8 cellular contexts compared by ENCODE assay signal in genomic region chr15:88622605-88622975, GRCh38. TPM values are rescaled to one million over a fixed set of nuclear protein-coding genes. Genes with fewer than 3 reads are reported as not detected.
A peak's percentile ranks its signal among the peaks of the same experiment; 100 is the strongest.
DNase-seq lines count a peak whose midpoint lies in the region; ATAC-seq and TF ChIP-seq lines count a peak whose summit lies in the region.

No MANE protein-coding gene starts in this region.

- H3K36me3 ChIP-seq in H7 (replicated peaks; ENCODE audit: control insufficient read depth, insufficient read depth, low read length), result peaks cover 29% of the 10 kb centered on the region

- CTCF ChIA-PET in T-cell (lab: Charles Lee), result interaction anchor here (0.8 to 1.8 kb wide), 5 partner anchors 13 to 215 kb away, joined by 3 to 12 read pairs (median 7); no protein-coding TSS in a partner anchor

- H3K27ac Mint-ChIP-seq in T-cell (peak overlapping the region; percentile 91 to 96), glutamatergic neuron (ENCODE audit: unreplicated experiment) (no peak overlapping the region)
- peak overlapping the region; percentile 93 for H3K27ac Mint-ChIP-seq in stimulated activated effector memory CD8-positive, alpha-beta T cell treated with anti-CD3 and anti-CD28 coated beads, Interleukin-12 subunit alpha, Interleukin-12 subunit beta, amount 100 ng/mL, for 72 hours

- H3K4me1 Mint-ChIP-seq in T-cell, result peaks cover 57 to 62% (median 61%) of the 10 kb centered on the region in 3 donors
- peaks cover 14% of the 10 kb centered on the region for H3K4me1 Mint-ChIP-seq in glutamatergic neuron (ENCODE audit: low read depth, unreplicated experiment)
- H3K4me1 Mint-ChIP-seq in stimulated activated effector memory CD8-positive, alpha-beta T cell treated with anti-CD3 and anti-CD28 coated beads, Interleukin-12 subunit alpha, Interleukin-12 subunit beta, amount 100 ng/mL, for 72 hours, result peaks cover 39% of the 10 kb centered on the region

- no peak for TF ChIP-seq CTCF in glutamatergic neuron (IDR thresholded peaks at IDR 0.05; ENCODE audit: partially characterized antibody, unreplicated experiment)
- no peak for TF ChIP-seq CTCF in GM13977 (IDR thresholded peaks at IDR 0.05; ENCODE audit: extremely low read depth, insufficient read depth, missing control alignments)

- in situ Hi-C loops in GM13977 (cut with MboI; ENCODE audit: low pct_unique_long_range_greater_than_20kb, low sequenced_read_pairs, unreplicated experiment), result loop anchor here (10.0 kb wide), 1 partner anchor 158 kb away; the partner anchor contains the start of genes MRPL46 and MRPS11

- H3K9me3 Mint-ChIP-seq in T-cell (no peaks in the 10 kb centered on the region), glutamatergic neuron (ENCODE audit: unreplicated experiment) (no peaks in the 10 kb centered on the region)
- H3K9me3 Mint-ChIP-seq in stimulated activated effector memory CD8-positive, alpha-beta T cell treated with anti-CD3 and anti-CD28 coated beads, Interleukin-12 subunit alpha, Interleukin-12 subunit beta, amount 100 ng/mL, for 72 hours, result no peaks in the 10 kb centered on the region

- peak overlapping the region; percentile 84 for H3K4me3 ChIP-seq in H7 (ENCODE audit: insufficient read depth, low read depth, low read length)

- POLR2A ChIA-PET in T-cell (lab: Charles Lee), result interaction anchor here in 1 of 2 donors (1.1 kb wide), 1 partner anchor 13 kb away, joined by 7 read pairs; no protein-coding TSS in a partner anchor

- peak in 1 of 4 experiments; percentile 1 for ATAC-seq in T-cell (replicated peaks in 1 of 4)
- peak; percentile 5 for ATAC-seq in stimulated activated effector memory CD8-positive, alpha-beta T cell treated with anti-CD3 and anti-CD28 coated beads, Interleukin-12 subunit alpha, Interleukin-12 subunit beta, amount 100 ng/mL, for 72 hours
- no peak for ATAC-seq in GM18867 (IDR thresholded peaks at IDR 0.05; ENCODE audit: unreplicated experiment)

- H3K4me3 Mint-ChIP-seq in T-cell, result peak overlapping the region; percentile 86 to 92 (median 86)
- H3K4me3 Mint-ChIP-seq in glutamatergic neuron (ENCODE audit: unreplicated experiment), result peak overlapping the region; percentile 90
- H3K4me3 Mint-ChIP-seq in stimulated activated effector memory CD8-positive, alpha-beta T cell treated with anti-CD3 and anti-CD28 coated beads, Interleukin-12 subunit alpha, Interleukin-12 subunit beta, amount 100 ng/mL, for 72 hours, result peak overlapping the region; percentile 84

- H3K36me3 Mint-ChIP-seq in T-cell (peaks cover 6% of the 10 kb centered on the region), glutamatergic neuron (ENCODE audit: unreplicated experiment) (peaks cover 4% of the 10 kb centered on the region)
- peaks cover 70% of the 10 kb centered on the region for H3K36me3 Mint-ChIP-seq in stimulated activated effector memory CD8-positive, alpha-beta T cell treated with anti-CD3 and anti-CD28 coated beads, Interleukin-12 subunit alpha, Interleukin-12 subunit beta, amount 100 ng/mL, for 72 hours

- no peaks in the 10 kb centered on the region for H3K27me3 ChIP-seq in H7 (ENCODE audit: control insufficient read depth, insufficient read depth, low read length)

- no peak for DNase-seq in H7
- no peak for DNase-seq in T-cell
- no peak for DNase-seq in glutamatergic neuron
- no peak for DNase-seq in stimulated activated effector memory CD8-positive, alpha-beta T cell treated with anti-CD3 and anti-CD28 coated beads, Interleukin-12 subunit alpha, Interleukin-12 subunit beta, amount 100 ng/mL, for 72 hours (ENCODE audit: low spot score in 2 of 2)
- no peak for DNase-seq in superior temporal gyrus (ENCODE audit: extremely low spot score)
- no peak for DNase-seq in GM13977 (ENCODE audit: low spot score)
- DNase-seq in NCI-H1417 (lab: John Stamatoyannopoulos, UW), result no peak

- H3K27me3 Mint-ChIP-seq in T-cell (peaks cover 3 to 5% of the 10 kb centered on the region in 2 donors), glutamatergic neuron (ENCODE audit: unreplicated experiment) (peaks cover 3% of the 10 kb centered on the region)

RNA-seq across cellular contexts. Expression of gene AEN, which starts 1.4 kb away (rescaled TPM):
- total RNA-seq in H7 (2014; rRNA removed; shearing (Covaris generic)), result 60.7 and 64.8 TPM in 2 replicates
- total RNA-seq in T-cell (10 to 100 TPM; 31.1 to 69.2 (median 51.5) TPM), glutamatergic neuron (ENCODE audit: unreplicated experiment) (15.4 TPM)

RNA-seq across cellular contexts. Expression of gene ISG20, which starts 16.2 kb away (rescaled TPM):
- total RNA-seq in H7 (2014; rRNA removed; shearing (Covaris generic)), result 0.14 and 3.4 TPM in 2 replicates
- total RNA-seq in T-cell, result 100 to 1,000 TPM; 141 to 206 (median 153) TPM
- 1.1 TPM for total RNA-seq in glutamatergic neuron (ENCODE audit: unreplicated experiment)

Comparison
In these comparisons a context has a peak if more than half of its experiments do, and no peak if none do; other contexts are left out.
1. RNA of gene ISG20, which starts 16.2 kb away (total RNA-seq): 141 to 206 TPM in T-cell; 1.1 TPM in glutamatergic neuron (single experiment) and 0.14 to 3.4 TPM in H7; every median in the first group is over 10 times any median in the second.
2. Peak in every context shown above with its lines, with median percentiles within 50 percentile points of each other: H3K4me3 Mint-ChIP-seq.